18 cellular contexts compared by ENCODE assay signal in the genomic region with DNA sequence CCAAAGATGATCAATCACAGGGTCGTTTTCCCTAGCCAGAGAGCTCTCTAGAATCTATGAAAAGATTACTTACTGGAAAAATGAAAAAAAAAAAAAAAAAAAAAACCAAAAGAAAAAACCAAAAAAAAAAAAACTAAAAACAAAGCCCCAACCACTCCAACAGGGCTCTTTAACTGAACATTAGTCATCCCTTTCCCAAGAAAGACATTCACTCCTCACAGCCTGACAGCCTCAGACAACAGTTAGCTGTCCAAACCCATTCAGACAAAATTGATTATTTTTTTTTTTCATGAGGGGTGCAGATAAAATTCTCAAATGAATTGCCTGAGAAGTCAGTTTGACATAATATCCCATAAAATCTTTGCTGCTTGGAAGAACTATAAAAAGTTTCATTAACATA.
"Had no signal": no experiment of that assay in that cellular context is flagged by ENCODE, and none has a peak within 500 bp of the region (broad histone marks: within the 10 kb centered on the region; RNA-seq: fewer than 3 reads in every experiment).

No MANE protein-coding gene starts in this region.

- H3K27ac ChIP-seq: foreskin keratinocyte, ovary, prostate gland, upper lobe of left lung had no signal

- H3K4me3 ChIP-seq: ovary, prostate gland, upper lobe of left lung had no signal

- H3K4me1 ChIP-seq: foreskin keratinocyte, prostate gland had no signal

- H3K9me3 ChIP-seq: ovary, prostate gland, upper lobe of left lung had no signal

- H3K36me3 ChIP-seq: ovary, prostate gland had no signal

- H3K27me3 ChIP-seq: ovary, upper lobe of left lung had no signal

- DNase-seq: activated CD4-positive, alpha-beta memory T cell treated with anti-CD3 and anti-CD28 coated beads for 36 hours; activated CD4-positive, alpha-beta T cell treated with anti-CD3 and anti-CD28 coated beads for 4 hours; activated CD4-positive, CD25-positive, alpha-beta regulatory T cell; activated naive CD4-positive, alpha-beta T cell treated with Interleukin-2 at 50 U/mL for 16 hours; activated naive CD8-positive, alpha-beta T cell treated with anti-CD3 and anti-CD28 coated beads for 36 hours; activated T-cell treated with anti-CD3 and anti-CD28 coated beads, Interleukin-2, amount 50 U/mL, for 48 hours; amniotic stem cell; effector CD4-positive, alpha-beta T cell; foreskin keratinocyte; immature natural killer cell; mammary epithelial cell; natural killer cell; ovary; stimulated activated CD4-positive, alpha-beta T cell treated with anti-CD3 and anti-CD28 coated beads, Interleukin-12 subunit alpha, Interleukin-12 subunit beta, amount 100 ng/mL, for 4 hours; stimulated activated CD4-positive, alpha-beta T cell treated with anti-CD3 and anti-CD28 coated beads, Interleukin-4, amount 100 ng/mL, for 4 hours; stimulated activated naive CD8-positive, alpha-beta T cell treated with anti-CD3 and anti-CD28 coated beads, Interleukin-15, Interleukin-2, amounts not matched to agents 100 U/mL and 50 U/mL, for 24 hours; upper lobe of left lung had no signal
